ENCODE assay signal across 2 cellular contexts in the genomic region with DNA sequence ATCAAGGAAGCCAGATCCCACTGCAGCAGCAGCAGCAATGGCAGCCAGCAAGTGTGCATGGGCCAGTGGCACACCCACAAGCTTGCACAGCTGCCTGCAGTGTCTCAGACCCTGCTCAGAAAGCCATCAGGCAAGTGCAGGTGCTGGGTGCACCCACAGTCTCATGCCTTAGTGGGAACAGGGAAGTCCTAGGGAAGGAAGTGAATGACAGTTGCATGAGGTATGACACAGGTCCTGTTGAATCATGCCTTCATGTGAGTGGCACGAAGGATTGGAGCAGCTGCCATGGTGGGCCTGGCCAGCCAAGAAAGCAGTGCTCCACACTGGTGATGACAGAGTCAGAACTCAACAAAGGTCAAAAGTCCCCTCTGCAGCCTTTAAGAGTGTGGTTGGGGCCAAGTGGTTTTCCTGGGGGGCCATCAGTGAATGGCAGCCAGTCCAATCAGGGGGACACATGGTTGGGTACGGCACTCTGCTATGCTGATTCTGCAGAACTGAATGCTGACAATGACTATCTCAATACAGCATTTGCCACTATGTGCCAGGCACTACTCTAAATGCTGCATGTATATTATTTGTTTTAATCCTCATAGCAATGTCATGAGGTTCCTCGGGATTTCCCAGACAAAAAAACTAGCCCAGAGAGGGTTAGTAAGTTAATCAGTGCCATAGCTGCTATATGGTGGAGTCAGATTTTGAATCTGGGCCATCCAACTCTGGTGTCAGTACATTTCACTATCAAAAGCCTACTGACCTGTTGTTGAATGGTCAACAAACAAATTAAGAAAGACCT.
TF ChIP-seq lines count a peak whose summit lies in the region.

No MANE protein-coding gene starts in this region.

TF ChIP-seq in IMR-90, 13 proteins besides CTCF, POLR2A, EP300 and RAD21:
- TF ChIP-seq CHD1 (IDR thresholded peaks at IDR 0.05; ENCODE audit: low read depth, low read length) (no peak), MAFK (IDR thresholded peaks at IDR 0.05; ENCODE audit: low read depth, low read length) (no peak), BHLHE40 (IDR thresholded peaks at IDR 0.05; ENCODE audit: low read depth, low read length) (no peak), NFE2L2 (IDR thresholded peaks at IDR 0.05; ENCODE audit: low read depth, low read length) (no peak), CEBPB (IDR thresholded peaks at IDR 0.05; ENCODE audit: low read depth, low read length) (no peak), MAZ (IDR thresholded peaks at IDR 0.05; ENCODE audit: borderline replicate concordance, low read depth, low read length) (no peak), RCOR1 (IDR thresholded peaks at IDR 0.05; ENCODE audit: insufficient replicate concordance, low read length) (no peak), MXI1 (IDR thresholded peaks at IDR 0.05; ENCODE audit: borderline replicate concordance, low read depth, low read length) (no peak), SMC3 (IDR thresholded peaks at IDR 0.05; ENCODE audit: low read depth, low read length) (no peak), RFX5 (IDR thresholded peaks at IDR 0.05; ENCODE audit: low read depth, low read length) (no peak), FOS (IDR thresholded peaks at IDR 0.05; ENCODE audit: low read depth, low read length) (no peak), ELK1 (IDR thresholded peaks at IDR 0.05; ENCODE audit: borderline replicate concordance, low read depth, low read length) (no peak)
- TF ChIP-seq, protein P1, sequence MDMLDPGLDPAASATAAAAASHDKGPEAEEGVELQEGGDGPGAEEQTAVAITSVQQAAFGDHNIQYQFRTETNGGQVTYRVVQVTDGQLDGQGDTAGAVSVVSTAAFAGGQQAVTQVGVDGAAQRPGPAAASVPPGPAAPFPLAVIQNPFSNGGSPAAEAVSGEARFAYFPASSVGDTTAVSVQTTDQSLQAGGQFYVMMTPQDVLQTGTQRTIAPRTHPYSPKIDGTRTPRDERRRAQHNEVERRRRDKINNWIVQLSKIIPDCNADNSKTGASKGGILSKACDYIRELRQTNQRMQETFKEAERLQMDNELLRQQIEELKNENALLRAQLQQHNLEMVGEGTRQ (IDR thresholded peaks at IDR 0.05; ENCODE audit: low read depth, low read length) = no peak

TF ChIP-seq in GM12878, 131 proteins besides CTCF, POLR2A, EP300 and RAD21:
- no peak for TF ChIP-seq ZNF622 (IDR thresholded peaks at IDR 0.05)
- no peak for TF ChIP-seq CHD4 (IDR thresholded peaks at IDR 0.05)
- TF ChIP-seq, protein P2, sequence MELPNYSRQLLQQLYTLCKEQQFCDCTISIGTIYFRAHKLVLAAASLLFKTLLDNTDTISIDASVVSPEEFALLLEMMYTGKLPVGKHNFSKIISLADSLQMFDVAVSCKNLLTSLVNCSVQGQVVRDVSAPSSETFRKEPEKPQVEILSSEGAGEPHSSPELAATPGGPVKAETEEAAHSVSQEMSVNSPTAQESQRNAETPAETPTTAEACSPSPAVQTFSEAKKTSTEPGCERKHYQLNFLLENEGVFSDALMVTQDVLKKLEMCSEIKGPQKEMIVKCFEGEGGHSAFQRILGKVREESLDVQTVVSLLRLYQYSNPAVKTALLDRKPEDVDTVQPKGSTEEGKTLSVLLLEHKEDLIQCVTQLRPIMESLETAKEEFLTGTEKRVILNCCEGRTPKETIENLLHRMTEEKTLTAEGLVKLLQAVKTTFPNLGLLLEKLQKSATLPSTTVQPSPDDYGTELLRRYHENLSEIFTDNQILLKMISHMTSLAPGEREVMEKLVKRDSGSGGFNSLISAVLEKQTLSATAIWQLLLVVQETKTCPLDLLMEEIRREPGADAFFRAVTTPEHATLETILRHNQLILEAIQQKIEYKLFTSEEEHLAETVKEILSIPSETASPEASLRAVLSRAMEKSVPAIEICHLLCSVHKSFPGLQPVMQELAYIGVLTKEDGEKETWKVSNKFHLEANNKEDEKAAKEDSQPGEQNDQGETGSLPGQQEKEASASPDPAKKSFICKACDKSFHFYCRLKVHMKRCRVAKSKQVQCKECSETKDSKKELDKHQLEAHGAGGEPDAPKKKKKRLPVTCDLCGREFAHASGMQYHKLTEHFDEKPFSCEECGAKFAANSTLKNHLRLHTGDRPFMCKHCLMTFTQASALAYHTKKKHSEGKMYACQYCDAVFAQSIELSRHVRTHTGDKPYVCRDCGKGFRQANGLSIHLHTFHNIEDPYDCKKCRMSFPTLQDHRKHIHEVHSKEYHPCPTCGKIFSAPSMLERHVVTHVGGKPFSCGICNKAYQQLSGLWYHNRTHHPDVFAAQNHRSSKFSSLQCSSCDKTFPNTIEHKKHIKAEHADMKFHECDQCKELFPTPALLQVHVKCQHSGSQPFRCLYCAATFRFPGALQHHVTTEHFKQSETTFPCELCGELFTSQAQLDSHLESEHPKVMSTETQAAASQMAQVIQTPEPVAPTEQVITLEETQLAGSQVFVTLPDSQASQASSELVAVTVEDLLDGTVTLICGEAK (IDR thresholded peaks at IDR 0.05; ENCODE audit: borderline replicate concordance) = no peak
- no peak for TF ChIP-seq YBX1 (IDR thresholded peaks at IDR 0.05)
- no peak for TF ChIP-seq IKZF1 (conservative IDR thresholded peaks at IDR 0.05)
- TF ChIP-seq SMC3 (IDR thresholded peaks at IDR 0.05; ENCODE audit: borderline replicate concordance, low read length) = no peak
- TF ChIP-seq PAX5 (IDR thresholded peaks at IDR 0.05; ENCODE audit: borderline replicate concordance, low read depth, low read length) = no peak
- no peak for TF ChIP-seq NR2F1 (conservative IDR thresholded peaks at IDR 0.05)
- no peak for TF ChIP-seq POLR2AphosphoS2 (IDR thresholded peaks at IDR 0.05; ENCODE audit: low read depth, low read length)
- no peak for TF ChIP-seq BACH1 (IDR thresholded peaks at IDR 0.05; ENCODE audit: borderline replicate concordance)
- TF ChIP-seq, protein P1 (IDR thresholded peaks at IDR 0.05; ENCODE audit: borderline replicate concordance, low read depth, low read length) = no peak
- TF ChIP-seq CBFB (IDR thresholded peaks at IDR 0.05; ENCODE audit: low read depth) = no peak
- TF ChIP-seq TCF12 (IDR thresholded peaks at IDR 0.05; ENCODE audit: low read depth, low read length) = no peak
- TF ChIP-seq, protein P3, sequence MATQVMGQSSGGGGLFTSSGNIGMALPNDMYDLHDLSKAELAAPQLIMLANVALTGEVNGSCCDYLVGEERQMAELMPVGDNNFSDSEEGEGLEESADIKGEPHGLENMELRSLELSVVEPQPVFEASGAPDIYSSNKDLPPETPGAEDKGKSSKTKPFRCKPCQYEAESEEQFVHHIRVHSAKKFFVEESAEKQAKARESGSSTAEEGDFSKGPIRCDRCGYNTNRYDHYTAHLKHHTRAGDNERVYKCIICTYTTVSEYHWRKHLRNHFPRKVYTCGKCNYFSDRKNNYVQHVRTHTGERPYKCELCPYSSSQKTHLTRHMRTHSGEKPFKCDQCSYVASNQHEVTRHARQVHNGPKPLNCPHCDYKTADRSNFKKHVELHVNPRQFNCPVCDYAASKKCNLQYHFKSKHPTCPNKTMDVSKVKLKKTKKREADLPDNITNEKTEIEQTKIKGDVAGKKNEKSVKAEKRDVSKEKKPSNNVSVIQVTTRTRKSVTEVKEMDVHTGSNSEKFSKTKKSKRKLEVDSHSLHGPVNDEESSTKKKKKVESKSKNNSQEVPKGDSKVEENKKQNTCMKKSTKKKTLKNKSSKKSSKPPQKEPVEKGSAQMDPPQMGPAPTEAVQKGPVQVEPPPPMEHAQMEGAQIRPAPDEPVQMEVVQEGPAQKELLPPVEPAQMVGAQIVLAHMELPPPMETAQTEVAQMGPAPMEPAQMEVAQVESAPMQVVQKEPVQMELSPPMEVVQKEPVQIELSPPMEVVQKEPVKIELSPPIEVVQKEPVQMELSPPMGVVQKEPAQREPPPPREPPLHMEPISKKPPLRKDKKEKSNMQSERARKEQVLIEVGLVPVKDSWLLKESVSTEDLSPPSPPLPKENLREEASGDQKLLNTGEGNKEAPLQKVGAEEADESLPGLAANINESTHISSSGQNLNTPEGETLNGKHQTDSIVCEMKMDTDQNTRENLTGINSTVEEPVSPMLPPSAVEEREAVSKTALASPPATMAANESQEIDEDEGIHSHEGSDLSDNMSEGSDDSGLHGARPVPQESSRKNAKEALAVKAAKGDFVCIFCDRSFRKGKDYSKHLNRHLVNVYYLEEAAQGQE (IDR thresholded peaks at IDR 0.05; ENCODE audit: low read depth, low read length) = no peak
